ENCODE assay signal across 17 cellular contexts in the genomic region with DNA sequence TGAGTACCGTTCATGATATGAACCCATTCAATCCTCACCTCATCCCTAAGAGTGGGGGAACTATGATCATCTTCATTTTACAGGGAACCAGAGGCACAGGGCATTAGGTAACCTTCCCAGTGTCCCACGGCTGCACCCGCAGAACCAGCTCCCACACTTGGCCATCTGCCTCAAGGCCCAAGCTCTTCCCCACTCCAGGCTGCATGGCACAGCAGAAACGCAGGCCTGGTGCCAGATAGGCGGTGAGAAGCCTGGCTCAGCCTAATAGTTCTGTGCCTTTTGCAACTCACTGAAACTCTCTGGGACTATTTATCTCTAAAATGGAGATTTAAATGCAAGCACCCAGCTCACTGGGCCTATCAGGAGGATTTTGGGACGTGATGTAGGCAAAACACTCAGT.
DNase-seq lines count a peak whose midpoint lies in the region; ATAC-seq and TF ChIP-seq lines count a peak whose summit lies in the region.
"Had no signal": no experiment of that assay in that cellular context is flagged by ENCODE, and none has a peak within 500 bp of the region (broad histone marks: within the 10 kb centered on the region; RNA-seq: fewer than 3 reads in every experiment).

No MANE protein-coding gene starts in this region.

- H3K4me3 ChIP-seq in heart right ventricle (no peak overlapping the region), upper lobe of left lung (no peak overlapping the region)
- H3K4me3 ChIP-seq: BLaER1 had no signal

- H3K27ac ChIP-seq in heart right ventricle (no peak overlapping the region), upper lobe of left lung (no peak overlapping the region)
- H3K27ac ChIP-seq: 22Rv1, BLaER1, HL-60, RWPE1 had no signal

- TF ChIP-seq EP300 in upper lobe of left lung (IDR thresholded peaks at IDR 0.05) = no peak

- peak in 4 of 8 donors; percentile 24 to 74 (median 58) for ATAC-seq in heart right ventricle
- no peak for ATAC-seq in upper lobe of left lung (ENCODE audit: low FRiP score in 2 of 2)
- no peak for ATAC-seq in GM19035 (IDR thresholded peaks at IDR 0.05; ENCODE audit: unreplicated experiment)
- ATAC-seq in HG03354 (IDR thresholded peaks at IDR 0.05; ENCODE audit: poor library complexity, severe bottlenecking, unreplicated experiment) = no peak

- peaks cover 75% of the 10 kb centered on the region for H3K4me1 Mint-ChIP-seq in nephron progenitor cell

- H3K27me3 ChIP-seq in heart right ventricle (peaks cover 0 to 26% (median 0%) of the 10 kb centered on the region in 7 donors), upper lobe of left lung (no peaks in the 10 kb centered on the region)
- H3K27me3 ChIP-seq: BLaER1 had no signal

- peaks cover 10% of the 10 kb centered on the region for H3K27me3 Mint-ChIP-seq in nephron progenitor cell (ENCODE audit: low read depth, poor library complexity)

- H3K9me3 ChIP-seq in heart right ventricle (no peaks in the 10 kb centered on the region), upper lobe of left lung (no peaks in the 10 kb centered on the region)
- H3K9me3 ChIP-seq: BLaER1 had no signal

- H3K9me3 Mint-ChIP-seq in nephron progenitor cell = no peaks in the 10 kb centered on the region

- no peaks in the 10 kb centered on the region for H3K36me3 ChIP-seq in heart right ventricle
- H3K36me3 ChIP-seq in upper lobe of left lung = no peaks in the 10 kb centered on the region
- H3K36me3 ChIP-seq: BLaER1 had no signal

- 76 to 79% methylated on average over 6 of the region's 6 CpGs for WGBS in heart right ventricle, 2 donors
- 59 to 74% methylated on average over 4 to 6 of the region's 6 CpGs for WGBS in upper lobe of left lung, 2 donors

- no peak overlapping the region for H3K4me3 Mint-ChIP-seq in nephron progenitor cell

- no peaks in the 10 kb centered on the region for H3K4me1 ChIP-seq in heart right ventricle
- H3K4me1 ChIP-seq in upper lobe of left lung = peaks cover 0 to 7% (median 0%) of the 10 kb centered on the region in 4 donors
- H3K4me1 ChIP-seq: BLaER1 had no signal

- TF ChIP-seq CTCF in heart right ventricle (IDR thresholded peaks at IDR 0.05) (no peak), nephron progenitor cell (IDR thresholded peaks at IDR 0.05) (no peak), upper lobe of left lung (IDR thresholded peaks at IDR 0.05) (no peak)

- H3K27ac Mint-ChIP-seq in nephron progenitor cell = peak overlapping the region; percentile 29

- intact Hi-C loops in heart right ventricle (cut with DNase I) = loop anchor here in 1 of 10 donors (5.0 kb wide), 1 partner anchor 48 kb away; no protein-coding TSS in a partner anchor

- no peak for TF ChIP-seq POLR2A in upper lobe of left lung (IDR thresholded peaks at IDR 0.05)

- H3K36me3 Mint-ChIP-seq in nephron progenitor cell (ENCODE audit: low read depth) = no peaks in the 10 kb centered on the region

- peak; percentile 29 for DNase-seq in DMS 273 (lab: John Stamatoyannopoulos, UW; ENCODE audit: unreplicated experiment)
- no peak for DNase-seq in DMS 273 treated with DMSO at 0.1 percent for 48 hours (lab: John Stamatoyannopoulos, UW)
- DNase-seq in heart right ventricle = peak; percentile 19 to 55
- no peak for DNase-seq in nephron progenitor cell
- DNase-seq in upper lobe of left lung = peak; percentile 10 to 55
- no peak for DNase-seq in NCI-H446 treated with DMSO at 0.1 percent for 48 hours (lab: John Stamatoyannopoulos, UW)
- DNase-seq: HCEC 1CT; NCI-H1436 treated with DMSO at 0.1 percent for 48 hours; NCI-H2081 treated with DMSO at 0.1 percent for 48 hours; NCI-H526; NK-92 treated with Interleukin-12 subunit alpha and Interleukin-12 subunit beta, amount 100 ng/mL, for 24 hours had no signal

Comparison
In these comparisons a context has a peak if more than half of its experiments do, and no peak if none do; other contexts are left out.
1. DNase-seq: peak in DMS 273 (single experiment), heart right ventricle (2 of 2) and upper lobe of left lung (2 of 2); none in DMS 273 treated with DMSO at 0.1 percent for 48 hours (single experiment), nephron progenitor cell (single experiment) and NCI-H446 treated with DMSO at 0.1 percent for 48 hours (single experiment).